ENCODE assay signal across 10 cellular contexts in genomic region chr2:189407161-189407943, GRCh38. TPM values are rescaled to one million over a fixed set of nuclear protein-coding genes. Genes with fewer than 3 reads are reported as not detected.
A peak's percentile ranks its signal among the peaks of the same experiment; 100 is the strongest.
DNase-seq lines count a peak whose midpoint lies in the region; ATAC-seq and TF ChIP-seq lines count a peak whose summit lies in the region.
"Had no signal": no experiment of that assay in that cellular context is flagged by ENCODE, and none has a peak within 500 bp of the region (broad histone marks: within the 10 kb centered on the region; RNA-seq: fewer than 3 reads in every experiment).

No MANE protein-coding gene starts in this region.

- no peak for DNase-seq in heart right ventricle
- DNase-seq in right atrium auricular region (ENCODE audit: low spot score), result no peak
- DNase-seq in activated naive CD8-positive, alpha-beta T cell treated with anti-CD3 and anti-CD28 coated beads, Interleukin-2, amount 10 ng/mL, durations not matched to agents 7 days and 5 days, result no peak
- no peak for DNase-seq in type B pancreatic cell (ENCODE audit: extremely low spot score, unreplicated experiment)
- DNase-seq in WERI-Rb-1, result no peak
- no peak for DNase-seq in GM13977 (ENCODE audit: low spot score)

- 0 out of 2 replicates have a peak overlapping the region, but pooled peaks have one; percentile 20 for H3K9ac ChIP-seq in iPS-20b (ENCODE audit: low read depth, low read length)

- WGBS in heart right ventricle, 2 donors, result 30 to 35% methylated on average over 3 of the region's 3 CpGs

- H3K27me3 ChIP-seq in heart right ventricle, result no peaks in the 10 kb centered on the region
- H3K27me3 ChIP-seq in right atrium auricular region, result no peaks in the 10 kb centered on the region
- no peaks in the 10 kb centered on the region for H3K27me3 ChIP-seq in iPS-20b (ENCODE audit: insufficient read depth, low read length)
- no peaks in the 10 kb centered on the region for H3K27me3 ChIP-seq in WERI-Rb-1 (ENCODE audit: insufficient read depth, low read depth, severe bottlenecking)

- H3K36me3 ChIP-seq in heart right ventricle, result no peaks in the 10 kb centered on the region
- H3K36me3 ChIP-seq in right atrium auricular region, result no peaks in the 10 kb centered on the region
- H3K36me3 ChIP-seq in iPS-20b (ENCODE audit: insufficient read depth, low read depth, low read length), result no peaks in the 10 kb centered on the region
- no peaks in the 10 kb centered on the region for H3K36me3 ChIP-seq in WERI-Rb-1

- intact Hi-C loops in heart right ventricle (cut with DNase I), result loop anchor here in 2 of 10 donors (5.0 to 10.0 kb wide), 2 partner anchors 313 to 885 kb away; no protein-coding TSS in a partner anchor

- in situ Hi-C loops in GM13977 (cut with MboI; ENCODE audit: low pct_unique_long_range_greater_than_20kb, low sequenced_read_pairs, unreplicated experiment), result loop anchor here (25.0 kb wide), 2 partner anchors 270 to 895 kb away; no protein-coding TSS in a partner anchor

- H3K27me3 Mint-ChIP-seq in activated naive CD8-positive, alpha-beta T cell treated with anti-CD3 and anti-CD28 coated beads, Interleukin-2, amount 10 ng/mL, durations not matched to agents 7 days and 5 days, result no peaks in the 10 kb centered on the region
- H3K27me3 Mint-ChIP-seq in type B pancreatic cell, result no peaks in the 10 kb centered on the region
- H3K27me3 Mint-ChIP-seq: stimulated activated naive CD8-positive, alpha-beta T cell treated with anti-CD3 and anti-CD28 coated beads, Interleukin-15, Interleukin-2, amounts not matched to agents 100 ng/mL and 50 ng/mL, for 24 hours had no signal

- H3K4me3 Mint-ChIP-seq in activated naive CD8-positive, alpha-beta T cell treated with anti-CD3 and anti-CD28 coated beads, Interleukin-2, amount 10 ng/mL, durations not matched to agents 7 days and 5 days, result peak overlapping the region; percentile 33
- H3K4me3 Mint-ChIP-seq in type B pancreatic cell, result peak overlapping the region; percentile 57
- H3K4me3 Mint-ChIP-seq: neural crest cell; stimulated activated naive CD8-positive, alpha-beta T cell treated with anti-CD3 and anti-CD28 coated beads, Interleukin-15, Interleukin-2, amounts not matched to agents 100 ng/mL and 50 ng/mL, for 24 hours had no signal

- H3K27ac Mint-ChIP-seq in activated naive CD8-positive, alpha-beta T cell treated with anti-CD3 and anti-CD28 coated beads, Interleukin-2, amount 10 ng/mL, durations not matched to agents 7 days and 5 days, result peak overlapping the region; percentile 26
- H3K27ac Mint-ChIP-seq in type B pancreatic cell, result peak overlapping the region; percentile 68

- peaks cover 3% of the 10 kb centered on the region for H3K9me3 Mint-ChIP-seq in activated naive CD8-positive, alpha-beta T cell treated with anti-CD3 and anti-CD28 coated beads, Interleukin-2, amount 10 ng/mL, durations not matched to agents 7 days and 5 days
- peaks cover 5% of the 10 kb centered on the region for H3K9me3 Mint-ChIP-seq in type B pancreatic cell
- H3K9me3 Mint-ChIP-seq: neural crest cell; stimulated activated naive CD8-positive, alpha-beta T cell treated with anti-CD3 and anti-CD28 coated beads, Interleukin-15, Interleukin-2, amounts not matched to agents 100 ng/mL and 50 ng/mL, for 24 hours had no signal

- peak overlapping the region in 3 of 10 donors; percentile 1 to 17 (median 5) for H3K4me3 ChIP-seq in heart right ventricle
- no peak overlapping the region for H3K4me3 ChIP-seq in right atrium auricular region
- H3K4me3 ChIP-seq in iPS-20b (ENCODE audit: low read length), result no peak overlapping the region
- H3K4me3 ChIP-seq in WERI-Rb-1 (ENCODE audit: low read depth, low read length), result no peak overlapping the region

- H3K4me1 Mint-ChIP-seq in activated naive CD8-positive, alpha-beta T cell treated with anti-CD3 and anti-CD28 coated beads, Interleukin-2, amount 10 ng/mL, durations not matched to agents 7 days and 5 days, result peaks cover 14% of the 10 kb centered on the region
- peaks cover 23% of the 10 kb centered on the region for H3K4me1 Mint-ChIP-seq in type B pancreatic cell (ENCODE audit: unreplicated experiment)

- TF ChIP-seq CTCF in heart right ventricle (IDR thresholded peaks at IDR 0.05), result no peak
- no peak for TF ChIP-seq CTCF in right atrium auricular region (IDR thresholded peaks at IDR 0.05)
- TF ChIP-seq CTCF in type B pancreatic cell (conservative IDR thresholded peaks at IDR 0.05), result no peak
- no peak for TF ChIP-seq CTCF in WERI-Rb-1 (IDR thresholded peaks at IDR 0.05; ENCODE audit: low read depth, low read length)
- no peak for TF ChIP-seq CTCF in GM13977 (IDR thresholded peaks at IDR 0.05; ENCODE audit: extremely low read depth, insufficient read depth, missing control alignments)

- ATAC-seq in heart right ventricle (no peak), GM21723 (IDR thresholded peaks at IDR 0.05; ENCODE audit: unreplicated experiment) (no peak)
- ATAC-seq in activated naive CD8-positive, alpha-beta T cell treated with anti-CD3 and anti-CD28 coated beads, Interleukin-2, amount 10 ng/mL, durations not matched to agents 7 days and 5 days (ENCODE audit: low read depth), result no peak

- H3K4me1 ChIP-seq in heart right ventricle (peaks cover 0 to 22% (median 0%) of the 10 kb centered on the region in 9 donors), right atrium auricular region (peaks cover 0 to 5% of the 10 kb centered on the region in 2 donors), iPS-20b (ENCODE audit: insufficient read depth, low read length) (peaks cover 8% of the 10 kb centered on the region)

- H3K36me3 Mint-ChIP-seq in activated naive CD8-positive, alpha-beta T cell treated with anti-CD3 and anti-CD28 coated beads, Interleukin-2, amount 10 ng/mL, durations not matched to agents 7 days and 5 days, result peaks cover 4% of the 10 kb centered on the region
- H3K36me3 Mint-ChIP-seq in type B pancreatic cell, result no peaks in the 10 kb centered on the region

- peak overlapping the region in 9 of 10 donors; percentile 2 to 67 (median 48) for H3K27ac ChIP-seq in heart right ventricle
- peak overlapping the region in 1 of 2 donors; percentile 21 for H3K27ac ChIP-seq in right atrium auricular region
- H3K27ac ChIP-seq in iPS-20b (ENCODE audit: low read length), result no peak overlapping the region
- no peak overlapping the region for H3K27ac ChIP-seq in WERI-Rb-1

- H3K9me3 ChIP-seq in heart right ventricle, result no peaks in the 10 kb centered on the region
- H3K9me3 ChIP-seq in right atrium auricular region, result no peaks in the 10 kb centered on the region
- no peaks in the 10 kb centered on the region for H3K9me3 ChIP-seq in iPS-20b (ENCODE audit: insufficient read depth, low read depth, low read length)
- no peaks in the 10 kb centered on the region for H3K9me3 ChIP-seq in WERI-Rb-1 (ENCODE audit: severe bottlenecking)

- POLR2A ChIA-PET in activated naive CD8-positive, alpha-beta T cell treated with anti-CD3 and anti-CD28 coated beads, Interleukin-2, amount 10 ng/mL, durations not matched to agents 7 days and 5 days (lab: Charles Lee), result interaction anchor here (0.6 to 1.7 kb wide), 2 partner anchors 34 to 378 kb away, joined by 3 to 9 read pairs; partner anchors contain the start of gene WDR75

RNA-seq across cellular contexts. Expression of gene WDR75, which starts 33.9 kb away (rescaled TPM):
- total RNA-seq in heart right ventricle (10 to 100 TPM; 15.4 to 19.2 (median 17.3) TPM), right atrium auricular region (10 to 100 TPM; 11.8 to 15.9 TPM), type B pancreatic cell (ENCODE audit: low replicate concordance) (34.3 and 49.8 TPM in 2 replicates)
- polyA plus RNA-seq in heart right ventricle, result 10 to 100 TPM; 11.8 to 15.9 TPM
- total RNA-seq in activated naive CD8-positive, alpha-beta T cell treated with anti-CD3 and anti-CD28 coated beads, Interleukin-2, amount 10 ng/mL, durations not matched to agents 7 days and 5 days, result 10 to 100 TPM; 51.6 to 55.5 TPM

Comparison
In these comparisons a context has a peak if more than half of its experiments do, and no peak if none do; other contexts are left out.
1. H3K27ac ChIP-seq: peak in heart right ventricle (9 of 10); none in iPS-20b (single experiment) and WERI-Rb-1 (single experiment).